ENCODE assay signal across 16 cellular contexts in genomic region chr6:18551228-18551627, GRCh38.
DNase-seq lines count a peak whose midpoint lies in the region; ATAC-seq and TF ChIP-seq lines count a peak whose summit lies in the region.
"Had no signal": no experiment of that assay in that cellular context is flagged by ENCODE, and none has a peak within 500 bp of the region (broad histone marks: within the 10 kb centered on the region; RNA-seq: fewer than 3 reads in every experiment).

No MANE protein-coding gene starts in this region.

- H3K9me3 ChIP-seq in gastroesophageal sphincter: no peaks in the 10 kb centered on the region
- H3K9me3 ChIP-seq: A549, pancreas had no signal

- H3K4me3 ChIP-seq in AG04449 (ENCODE audit: low read depth, low read length) (no peak overlapping the region), gastroesophageal sphincter (no peak overlapping the region)
- H3K4me3 ChIP-seq: A549, pancreas had no signal

- H3K27ac ChIP-seq in gastroesophageal sphincter: no peak overlapping the region
- H3K27ac ChIP-seq: A549, pancreas had no signal

- H3K4me1 ChIP-seq in gastroesophageal sphincter: no peaks in the 10 kb centered on the region
- H3K4me1 ChIP-seq: A549, pancreas had no signal

- no peak for ATAC-seq in gastroesophageal sphincter
- ATAC-seq in HG02884 (IDR thresholded peaks at IDR 0.05; ENCODE audit: unreplicated experiment): no peak
- ATAC-seq in GM18858 (IDR thresholded peaks at IDR 0.05; ENCODE audit: unreplicated experiment): no peak
- ATAC-seq: A549, pancreas had no signal

- TF ChIP-seq POLR2A in gastroesophageal sphincter (IDR thresholded peaks at IDR 0.05): no peak

- H3K27me3 ChIP-seq in gastroesophageal sphincter: no peaks in the 10 kb centered on the region
- H3K27me3 ChIP-seq: pancreas had no signal

- H3K36me3 ChIP-seq in gastroesophageal sphincter: no peaks in the 10 kb centered on the region
- H3K36me3 ChIP-seq: pancreas had no signal

- 51 to 75% methylated on average over 2 of the region's 2 CpGs for WGBS in gastroesophageal sphincter (ENCODE audit: low coverage in 1 of 2), 2 donors

- peak; percentile 28 for DNase-seq in AG04449 (ENCODE audit: low read depth, low spot score)
- peak; percentile 44 for DNase-seq in HS-5 (ENCODE audit: low read depth)
- peak; percentile 78 for DNase-seq in astrocyte of the hippocampus (ENCODE audit: low read depth, low spot score)
- DNase-seq in foreskin melanocyte: peak; percentile 15
- DNase-seq in NCI-H524 (lab: John Stamatoyannopoulos, UW): no peak
- DNase-seq: activated B cell treated with CpG ODN at 0.5 μM for 24 hours; activated naive CD4-positive, alpha-beta T cell treated with anti-CD3 and anti-CD28 coated beads, Interleukin-2, amount 10 ng/mL, durations not matched to agents 7 days and 5 days; DMS 273 treated with DMSO at 0.1 percent for 48 hours; NCI-H1105 treated with DMSO at 0.1 percent for 48 hours; NCI-H2227 treated with DMSO at 0.1 percent for 48 hours; pancreas; substantia nigra had no signal

- CTCF ChIA-PET in AG04449 (lab: Yijun Ruan, JAX): interaction anchor here (1.1 kb wide), 1 partner anchor 9 kb away, joined by 3 read pairs; no protein-coding TSS in a partner anchor

- TF ChIP-seq CTCF in AG04449 (IDR thresholded peaks at IDR 0.05; ENCODE audit: insufficient read depth, low read length, missing control alignments): no peak
- no peak for TF ChIP-seq CTCF in gastroesophageal sphincter (IDR thresholded peaks at IDR 0.05)

- POLR2A ChIA-PET in AG04449 (lab: Yijun Ruan, JAX): no interaction called here

- TF ChIP-seq EP300 in gastroesophageal sphincter (IDR thresholded peaks at IDR 0.05): no peak

Comparison
In these comparisons a context has a peak if more than half of its experiments do, and no peak if none do; other contexts are left out.
1. DNase-seq: peak in AG04449 (single experiment), HS-5 (single experiment), astrocyte of the hippocampus (single experiment) and foreskin melanocyte (single experiment); none in NCI-H524 (0 of 2).